20 cellular contexts compared by ENCODE assay signal in genomic region chr2:240213476-240214391, GRCh38.
DNase-seq lines count a peak whose midpoint lies in the region; ATAC-seq and TF ChIP-seq lines count a peak whose summit lies in the region.
"Had no signal": no experiment of that assay in that cellular context is flagged by ENCODE, and none has a peak within 500 bp of the region (broad histone marks: within the 10 kb centered on the region; RNA-seq: fewer than 3 reads in every experiment).

No MANE protein-coding gene starts in this region.

- intact Hi-C loops in natural killer cell (cut with micrococcal nuclease) = no loop called here
- intact Hi-C loops in head of caudate nucleus (cut with DNase I) = no loop called here

- H2AK5ac ChIP-seq in trophoblast cell (ENCODE audit: low read length) = no peak overlapping the region

- H3K4me1 ChIP-seq in trophoblast cell (ENCODE audit: control insufficient read depth in 1 of 2, insufficient read depth in 2 of 2, low read length in 2 of 2) = no peaks in the 10 kb centered on the region
- H3K4me1 ChIP-seq in effector memory CD4-positive, alpha-beta T cell (ENCODE audit: control insufficient read depth, insufficient read depth, low read length, poor library complexity, severe bottlenecking) = no peaks in the 10 kb centered on the region
- H3K4me1 ChIP-seq: body of pancreas, esophagus squamous epithelium, heart right ventricle had no signal

- H2AFZ ChIP-seq in trophoblast cell (ENCODE audit: insufficient read depth, low read length, poor library complexity) = no peak overlapping the region
- H2AFZ ChIP-seq: GM23338, PC-9 had no signal

- no peak overlapping the region for H4K12ac ChIP-seq in trophoblast cell (ENCODE audit: low read depth, low read length)

- H2BK5ac ChIP-seq in trophoblast cell (ENCODE audit: low read depth, low read length, poor library complexity) = no peak overlapping the region

- H3K27ac Mint-ChIP-seq in natural killer cell = no peak overlapping the region
- no peak overlapping the region for H3K27ac Mint-ChIP-seq in natural killer cell treated with Interleukin-12 subunit alpha and Interleukin-12 subunit beta and Interleukin-15 and Interleukin-18, amount 100 ng/mL, for 72 hours
- H3K27ac Mint-ChIP-seq: activated CD8-positive, alpha-beta T cell treated with anti-CD3 and anti-CD28 coated beads, Interleukin-2, amount 10 ng/mL, durations not matched to agents 7 days and 5 days; activated T-helper 2 cell treated with anti-CD3 and anti-CD28 coated beads, Interferon-gamma antibody, Interleukin-2, Interleukin-4, amounts not matched to agents 10 μg/mL and 5 μg/mL and 100 μg/mL, durations not matched to agents 14 hours and 24 hours and 36 hours; GM23338; progenitor cell of endocrine pancreas had no signal

- no peak overlapping the region for H3K4ac ChIP-seq in trophoblast cell (ENCODE audit: low read depth, low read length)

- no peak overlapping the region for H2BK12ac ChIP-seq in trophoblast cell (ENCODE audit: low read length)

- H3K4me3 Mint-ChIP-seq in natural killer cell = no peak overlapping the region
- no peak overlapping the region for H3K4me3 Mint-ChIP-seq in natural killer cell treated with Interleukin-12 subunit alpha and Interleukin-12 subunit beta and Interleukin-15 and Interleukin-18, amount 100 ng/mL, for 72 hours
- H3K4me3 Mint-ChIP-seq: activated CD8-positive, alpha-beta T cell treated with anti-CD3 and anti-CD28 coated beads, Interleukin-2, amount 10 ng/mL, durations not matched to agents 7 days and 5 days; GM23338 had no signal

- H3K36me3 Mint-ChIP-seq in natural killer cell = no peaks in the 10 kb centered on the region
- H3K36me3 Mint-ChIP-seq in natural killer cell treated with Interleukin-12 subunit alpha and Interleukin-12 subunit beta and Interleukin-15 and Interleukin-18, amount 100 ng/mL, for 72 hours = no peaks in the 10 kb centered on the region

- H3K23ac ChIP-seq in trophoblast cell (ENCODE audit: low read length) = no peak overlapping the region

- no peaks in the 10 kb centered on the region for H3K9me3 Mint-ChIP-seq in natural killer cell
- H3K9me3 Mint-ChIP-seq in natural killer cell treated with Interleukin-12 subunit alpha and Interleukin-12 subunit beta and Interleukin-15 and Interleukin-18, amount 100 ng/mL, for 72 hours = no peaks in the 10 kb centered on the region
- H3K9me3 Mint-ChIP-seq: activated T-helper 2 cell treated with anti-CD3 and anti-CD28 coated beads, Interferon-gamma antibody, Interleukin-2, Interleukin-4, amounts not matched to agents 10 μg/mL and 5 μg/mL and 100 μg/mL, durations not matched to agents 14 hours and 24 hours and 36 hours; GM23338 had no signal

- H2BK120ac ChIP-seq in trophoblast cell (ENCODE audit: insufficient read depth, low read length, poor library complexity) = no peak overlapping the region

- peaks cover 8% of the 10 kb centered on the region for H3K9me3 ChIP-seq in trophoblast cell (ENCODE audit: insufficient read depth, low read depth, low read length)
- no peaks in the 10 kb centered on the region for H3K9me3 ChIP-seq in effector memory CD4-positive, alpha-beta T cell (ENCODE audit: control insufficient read depth, low read length)
- H3K9me3 ChIP-seq: body of pancreas, esophagus squamous epithelium, heart right ventricle had no signal

- ATAC-seq in natural killer cell = no peak
- no peak for ATAC-seq in natural killer cell treated with Interleukin-12 subunit alpha and Interleukin-12 subunit beta and Interleukin-15 and Interleukin-18, amount 100 ng/mL, for 72 hours
- ATAC-seq in GM21825 (IDR thresholded peaks at IDR 0.05; ENCODE audit: unreplicated experiment) = no peak
- no peak for ATAC-seq in HG03442 (IDR thresholded peaks at IDR 0.05; ENCODE audit: unreplicated experiment)
- ATAC-seq: activated CD8-positive, alpha-beta T cell treated with anti-CD3 and anti-CD28 coated beads, Interleukin-2, amount 10 ng/mL, durations not matched to agents 7 days and 5 days; body of pancreas; GM23338 had no signal

- H3K4me1 Mint-ChIP-seq in natural killer cell = no peaks in the 10 kb centered on the region
- no peaks in the 10 kb centered on the region for H3K4me1 Mint-ChIP-seq in natural killer cell treated with Interleukin-12 subunit alpha and Interleukin-12 subunit beta and Interleukin-15 and Interleukin-18, amount 100 ng/mL, for 72 hours (ENCODE audit: low read depth in 2 of 2)
- H3K4me1 Mint-ChIP-seq: GM23338 had no signal

- no peak overlapping the region for H3K18ac ChIP-seq in trophoblast cell (ENCODE audit: low read length)

- no peak overlapping the region for H3K4me3 ChIP-seq in trophoblast cell (ENCODE audit: low read depth, low read length)
- H3K4me3 ChIP-seq in effector memory CD4-positive, alpha-beta T cell (ENCODE audit: insufficient read depth, low read depth, low read length, poor library complexity, severe bottlenecking) = no peak overlapping the region
- H3K4me3 ChIP-seq: body of pancreas, esophagus squamous epithelium, GM23338, heart right ventricle, PC-9 had no signal

- no peak overlapping the region for H3K14ac ChIP-seq in trophoblast cell (ENCODE audit: low read length)

- H3K79me1 ChIP-seq in trophoblast cell (ENCODE audit: low read length) = no peaks in the 10 kb centered on the region

- H3K4me2 ChIP-seq in trophoblast cell (ENCODE audit: low read length) = no peak overlapping the region
- H3K4me2 ChIP-seq: GM23338, KMS-11, PC-9 had no signal

- no peaks in the 10 kb centered on the region for H3K79me2 ChIP-seq in trophoblast cell (ENCODE audit: control insufficient read depth, insufficient read depth, low read length, poor library complexity)

- H3K27me3 ChIP-seq in trophoblast cell (ENCODE audit: insufficient read depth, low read length) = no peaks in the 10 kb centered on the region
- H3K27me3 ChIP-seq in effector memory CD4-positive, alpha-beta T cell (replicated peaks; ENCODE audit: control insufficient read depth, insufficient read depth, low read length, poor library complexity, severe bottlenecking) = no peaks in the 10 kb centered on the region
- H3K27me3 ChIP-seq: body of pancreas had no signal

- TF ChIP-seq CTCF in natural killer cell (IDR thresholded peaks at IDR 0.05) = no peak

- H3K27me3 Mint-ChIP-seq in natural killer cell (ENCODE audit: low read depth in 2 of 2) = no peaks in the 10 kb centered on the region
- H3K27me3 Mint-ChIP-seq in natural killer cell treated with Interleukin-12 subunit alpha and Interleukin-12 subunit beta and Interleukin-15 and Interleukin-18, amount 100 ng/mL, for 72 hours = no peaks in the 10 kb centered on the region

- no peak overlapping the region for H4K91ac ChIP-seq in trophoblast cell (ENCODE audit: low read depth, low read length)

- no peak overlapping the region for H3K9ac ChIP-seq in trophoblast cell (ENCODE audit: low read length)
- H3K9ac ChIP-seq: KMS-11 had no signal

- H4K8ac ChIP-seq in trophoblast cell (ENCODE audit: low read depth, low read length) = no peak overlapping the region

- H3K27ac ChIP-seq in trophoblast cell (ENCODE audit: low read depth, low read length) = no peak overlapping the region
- no peak overlapping the region for H3K27ac ChIP-seq in effector memory CD4-positive, alpha-beta T cell (ENCODE audit: insufficient read depth, low read length, poor library complexity, severe bottlenecking)
- H3K27ac ChIP-seq: body of pancreas, esophagus squamous epithelium, heart right ventricle, KMS-11, PC-9 had no signal

- peak; percentile 13 for DNase-seq in natural killer cell
- no peak for DNase-seq in natural killer cell treated with Interleukin-12 subunit alpha and Interleukin-12 subunit beta and Interleukin-15 and Interleukin-18, amount 100 ng/mL, for 72 hours (ENCODE audit: low spot score)
- peak in 36 of 42 donors; percentile 24 to 74 (median 52) for DNase-seq in head of caudate nucleus
- peak; percentile 78 to 82 for DNase-seq in trophoblast cell
- no peak for DNase-seq in A172 (ENCODE audit: low spot score)
- no peak for DNase-seq in effector memory CD4-positive, alpha-beta T cell
- DNase-seq: activated CD8-positive, alpha-beta T cell treated with anti-CD3 and anti-CD28 coated beads, Interleukin-2, amount 10 ng/mL, durations not matched to agents 7 days and 5 days; esophagus squamous epithelium; heart right ventricle; NCI-H1092; NCI-H69; PC-9; stimulated activated naive CD4-positive, alpha-beta T cell had no signal

- no peaks in the 10 kb centered on the region for H3K36me3 ChIP-seq in trophoblast cell (ENCODE audit: control insufficient read depth in 1 of 2, insufficient read depth in 2 of 2, low read length in 2 of 2)
- H3K36me3 ChIP-seq in effector memory CD4-positive, alpha-beta T cell (ENCODE audit: control insufficient read depth, insufficient read depth, low read length) = no peaks in the 10 kb centered on the region
- H3K36me3 ChIP-seq: esophagus squamous epithelium, heart right ventricle had no signal

- WGBS in trophoblast cell (ENCODE audit: extremely low coverage, insufficient coverage, insufficient read length) = no CpG with 5 or more reads among the region's 22 CpGs

Comparison
In these comparisons a context has a peak if more than half of its experiments do, and no peak if none do; other contexts are left out.
1. DNase-seq: peak in natural killer cell (single experiment), head of caudate nucleus (36 of 42) and trophoblast cell (2 of 2); none in natural killer cell treated with Interleukin-12 subunit alpha and Interleukin-12 subunit beta and Interleukin-15 and Interleukin-18, amount 100 ng/mL, for 72 hours (single experiment), A172 (single experiment) and effector memory CD4-positive, alpha-beta T cell (0 of 3).